In genomic region chr6:37872385-37872768, GRCh38 we compare ENCODE assay signal across 1 cellular context.
TF ChIP-seq lines count a peak whose summit lies in the region.

No MANE protein-coding gene starts in this region.

TF ChIP-seq in WTC11, 78 proteins besides CTCF, POLR2A, EP300 and RAD21 (continued from another document):
- no peak for TF ChIP-seq PREB (CRISPR knock-in tag; IDR thresholded peaks at IDR 0.05; ENCODE audit: borderline replicate concordance)
- TF ChIP-seq ZNF396 (CRISPR knock-in tag; IDR thresholded peaks at IDR 0.05; ENCODE audit: borderline replicate concordance), result no peak
- TF ChIP-seq, protein P1, sequence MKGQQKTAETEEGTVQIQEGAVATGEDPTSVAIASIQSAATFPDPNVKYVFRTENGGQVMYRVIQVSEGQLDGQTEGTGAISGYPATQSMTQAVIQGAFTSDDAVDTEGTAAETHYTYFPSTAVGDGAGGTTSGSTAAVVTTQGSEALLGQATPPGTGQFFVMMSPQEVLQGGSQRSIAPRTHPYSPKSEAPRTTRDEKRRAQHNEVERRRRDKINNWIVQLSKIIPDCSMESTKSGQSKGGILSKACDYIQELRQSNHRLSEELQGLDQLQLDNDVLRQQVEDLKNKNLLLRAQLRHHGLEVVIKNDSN (CRISPR knock-in tag; IDR thresholded peaks at IDR 0.05), result no peak
- no peak for TF ChIP-seq SP1 (CRISPR knock-in tag; conservative IDR thresholded peaks at IDR 0.05)
